ENCODE assay signal across 1 cellular context in genomic region chr2:43005975-43006833, GRCh38.
TF ChIP-seq lines count a peak whose summit lies in the region.

No MANE protein-coding gene starts in this region.

TF ChIP-seq in HepG2, 621 proteins besides CTCF, POLR2A, EP300 and RAD21 (continued from another document and continues in another):
- TF ChIP-seq RNF219 (CRISPR knock-in tag; IDR thresholded peaks at IDR 0.05) (no peak), FOXP4 (CRISPR knock-in tag; IDR thresholded peaks at IDR 0.05) (no peak), RFXAP (CRISPR knock-in tag; IDR thresholded peaks at IDR 0.05; ENCODE audit: borderline replicate concordance) (no peak), HOXA9 (CRISPR knock-in tag; IDR thresholded peaks at IDR 0.05; ENCODE audit: borderline replicate concordance) (0 out of 2 replicates have a peak, but pooled peaks have one; percentile 27), JDP2 (CRISPR knock-in tag; IDR thresholded peaks at IDR 0.05; ENCODE audit: borderline replicate concordance) (no peak), MBD4 (IDR thresholded peaks at IDR 0.05; ENCODE audit: borderline replicate concordance, low read length) (no peak), RBAK (CRISPR knock-in tag; IDR thresholded peaks at IDR 0.05) (no peak), RARA (CRISPR knock-in tag; IDR thresholded peaks at IDR 0.05) (no peak), ZNF678 (CRISPR knock-in tag; IDR thresholded peaks at IDR 0.05) (no peak), MAZ (IDR thresholded peaks at IDR 0.05; ENCODE audit: borderline replicate concordance, low read depth, low read length) (no peak), MAZ (CRISPR knock-in tag; IDR thresholded peaks at IDR 0.05; ENCODE audit: low read depth) (no peak; the same call in 1 of the 2 replicates), IRF9 (CRISPR knock-in tag; IDR thresholded peaks at IDR 0.05; ENCODE audit: borderline replicate concordance) (no peak; the same call in 1 of the 2 replicates), THYN1 (CRISPR knock-in tag; IDR thresholded peaks at IDR 0.05; ENCODE audit: borderline replicate concordance, low read depth) (no peak), MXI1 (IDR thresholded peaks at IDR 0.05; ENCODE audit: borderline replicate concordance, low read depth, low read length) (no peak), DNMT3B (CRISPR knock-in tag; conservative IDR thresholded peaks at IDR 0.05) (no peak), E2F1 (CRISPR knock-in tag; IDR thresholded peaks at IDR 0.05) (no peak), NFAT5 (CRISPR knock-in tag; IDR thresholded peaks at IDR 0.05) (no peak), HOMEZ (CRISPR knock-in tag; IDR thresholded peaks at IDR 0.05; ENCODE audit: low read depth) (no peak), ZNF619 (CRISPR knock-in tag; IDR thresholded peaks at IDR 0.05) (0 out of 2 replicates have a peak, but pooled peaks have one; percentile 1), TOPORS (CRISPR knock-in tag; IDR thresholded peaks at IDR 0.05) (0 out of 2 replicates have a peak, but pooled peaks have one; percentile 7), PREB (CRISPR knock-in tag; IDR thresholded peaks at IDR 0.05) (no peak), ZMYM2 (CRISPR knock-in tag; IDR thresholded peaks at IDR 0.05) (no peak), ZNF326 (CRISPR knock-in tag; IDR thresholded peaks at IDR 0.05; ENCODE audit: borderline replicate concordance) (no peak), MIXL1 (CRISPR knock-in tag; IDR thresholded peaks at IDR 0.05) (no peak), GABPB1 (CRISPR knock-in tag; IDR thresholded peaks at IDR 0.05) (no peak), ZNF841 (CRISPR knock-in tag; IDR thresholded peaks at IDR 0.05; ENCODE audit: borderline replicate concordance) (no peak), NFYC (CRISPR knock-in tag; IDR thresholded peaks at IDR 0.05) (no peak), IKZF5 (CRISPR knock-in tag; IDR thresholded peaks at IDR 0.05) (no peak), ZNF20 (CRISPR knock-in tag; IDR thresholded peaks at IDR 0.05) (no peak), KAT7 (CRISPR knock-in tag; IDR thresholded peaks at IDR 0.05; ENCODE audit: borderline replicate concordance) (peak; percentile 16; the same call in 1 of the 2 replicates), FUBP1 (CRISPR knock-in tag; IDR thresholded peaks at IDR 0.05; ENCODE audit: borderline replicate concordance) (no peak), ZNF501 (CRISPR knock-in tag; IDR thresholded peaks at IDR 0.05) (0 out of 2 replicates have a peak, but pooled peaks have one; percentile 1), ZNF576 (CRISPR knock-in tag; IDR thresholded peaks at IDR 0.05) (no peak), AFF4 (CRISPR knock-in tag; IDR thresholded peaks at IDR 0.05) (no peak), RFX3 (CRISPR knock-in tag; IDR thresholded peaks at IDR 0.05) (no peak), PHF20 (CRISPR knock-in tag; IDR thresholded peaks at IDR 0.05) (no peak), SIN3A (IDR thresholded peaks at IDR 0.05; ENCODE audit: borderline replicate concordance, low read depth, low read length) (peak; percentile 9; the same call in 1 of the 2 replicates)
